In genomic region chr1:226709942-226710341, GRCh38 we compare ENCODE assay signal across 15 cellular contexts. TPM values are rescaled to one million over a fixed set of nuclear protein-coding genes. Genes with fewer than 3 reads are reported as not detected.
DNase-seq lines count a peak whose midpoint lies in the region; ATAC-seq and TF ChIP-seq lines count a peak whose summit lies in the region.
"Had no signal": no experiment of that assay in that cellular context is flagged by ENCODE, and none has a peak within 500 bp of the region (broad histone marks: within the 10 kb centered on the region; RNA-seq: fewer than 3 reads in every experiment).

No MANE protein-coding gene starts in this region.

- WGBS in testis, 2 donors = 70 to 78% methylated on average over 3 of the region's 3 CpGs

- H3K36me3 Mint-ChIP-seq in activated naive CD8-positive, alpha-beta T cell treated with anti-CD3 and anti-CD28 coated beads for 36 hours = peaks cover 54% of the 10 kb centered on the region
- H3K36me3 Mint-ChIP-seq in naive thymus-derived CD8-positive, alpha-beta T cell = peaks cover 5 to 64% (median 26%) of the 10 kb centered on the region in 3 donors

- no peak for DNase-seq in left ventricle myocardium inferior
- DNase-seq in left cardiac atrium = no peak
- no peak for DNase-seq in activated naive CD8-positive, alpha-beta T cell treated with anti-CD3 and anti-CD28 coated beads for 36 hours
- DNase-seq in naive thymus-derived CD8-positive, alpha-beta T cell = peak in 1 of 10 donors; percentile 49
- DNase-seq in CD1c-positive myeloid dendritic cell (ENCODE audit: extremely low spot score) = no peak
- no peak for DNase-seq in testis
- no peak for DNase-seq in H7
- DNase-seq: AML-193, GF-D8, H9, kidney glomerular epithelial cell, NCI-H1048, NCI-H2227 treated with DMSO at 0.1 percent for 48 hours, T-helper 9 cell had no signal

- H3K4me3 Mint-ChIP-seq in activated naive CD8-positive, alpha-beta T cell treated with anti-CD3 and anti-CD28 coated beads for 36 hours = peak overlapping the region; percentile 71
- H3K4me3 Mint-ChIP-seq in naive thymus-derived CD8-positive, alpha-beta T cell = peak overlapping the region; percentile 65 to 89 (median 84)
- H3K4me3 Mint-ChIP-seq: H9 had no signal

- H3K27ac Mint-ChIP-seq in activated naive CD8-positive, alpha-beta T cell treated with anti-CD3 and anti-CD28 coated beads for 36 hours = peak overlapping the region; percentile 98
- peak overlapping the region; percentile 89 to 100 (median 96) for H3K27ac Mint-ChIP-seq in naive thymus-derived CD8-positive, alpha-beta T cell

- H3K27me3 ChIP-seq in left ventricle myocardium inferior (ENCODE audit: low read depth) (no peaks in the 10 kb centered on the region), testis (no peaks in the 10 kb centered on the region), H7 (ENCODE audit: control insufficient read depth, insufficient read depth, low read length) (no peaks in the 10 kb centered on the region)

- intact Hi-C loops in left ventricle myocardium inferior (cut with micrococcal nuclease) (no loop called here), left cardiac atrium (cut with DNase I) (no loop called here), testis (cut with DNase I; ENCODE audit: low total_unique reads) (no loop called here)

- H3K4me3 ChIP-seq in left ventricle myocardium inferior (no peak overlapping the region), testis (no peak overlapping the region), H7 (ENCODE audit: insufficient read depth, low read depth, low read length) (no peak overlapping the region)

- no peaks in the 10 kb centered on the region for H3K36me3 ChIP-seq in left ventricle myocardium inferior
- H3K36me3 ChIP-seq in testis (ENCODE audit: low read depth, missing control alignments) = no peaks in the 10 kb centered on the region
- no peaks in the 10 kb centered on the region for H3K36me3 ChIP-seq in H7 (replicated peaks; ENCODE audit: control insufficient read depth, insufficient read depth, low read length)

- peaks cover 10% of the 10 kb centered on the region for H3K9me3 Mint-ChIP-seq in activated naive CD8-positive, alpha-beta T cell treated with anti-CD3 and anti-CD28 coated beads for 36 hours
- peaks cover 0 to 11% (median 0%) of the 10 kb centered on the region in 9 donors for H3K9me3 Mint-ChIP-seq in naive thymus-derived CD8-positive, alpha-beta T cell

- no peak for TF ChIP-seq POLR2A in testis (IDR thresholded peaks at IDR 0.05)

- POLR2A ChIA-PET in naive thymus-derived CD8-positive, alpha-beta T cell (lab: Charles Lee) = interaction anchor here (0.6 to 1.5 kb wide), 5 partner anchors 9 to 67 kb away, joined by 3 to 6 read pairs (median 3); no protein-coding TSS in a partner anchor

- H3K4me1 ChIP-seq in left ventricle myocardium inferior = peaks cover 84% of the 10 kb centered on the region
- H3K4me1 ChIP-seq in testis = peaks cover 17% of the 10 kb centered on the region

- ATAC-seq in left cardiac atrium (no peak), HG03354 (IDR thresholded peaks at IDR 0.05; ENCODE audit: poor library complexity, severe bottlenecking, unreplicated experiment) (no peak)
- ATAC-seq in naive thymus-derived CD8-positive, alpha-beta T cell = peak in 1 of 2 donors; percentile 8

- no peaks in the 10 kb centered on the region for H3K27me3 Mint-ChIP-seq in activated naive CD8-positive, alpha-beta T cell treated with anti-CD3 and anti-CD28 coated beads for 36 hours
- H3K27me3 Mint-ChIP-seq in naive thymus-derived CD8-positive, alpha-beta T cell = peaks cover 0 to 5% (median 0%) of the 10 kb centered on the region in 5 donors

- no peak for TF ChIP-seq CTCF in left ventricle myocardium inferior (IDR thresholded peaks at IDR 0.05; ENCODE audit: borderline replicate concordance)
- TF ChIP-seq CTCF in testis (IDR thresholded peaks at IDR 0.05) = no peak

- H3K4me1 Mint-ChIP-seq in activated naive CD8-positive, alpha-beta T cell treated with anti-CD3 and anti-CD28 coated beads for 36 hours = peaks cover 86% of the 10 kb centered on the region
- H3K4me1 Mint-ChIP-seq in naive thymus-derived CD8-positive, alpha-beta T cell = peaks cover 58 to 98% (median 93%) of the 10 kb centered on the region in 4 donors

- H3K9me3 ChIP-seq in left ventricle myocardium inferior (replicated peaks) (peaks cover 7% of the 10 kb centered on the region), testis (no peaks in the 10 kb centered on the region)

- peak overlapping the region; percentile 80 for H3K27ac ChIP-seq in left ventricle myocardium inferior (replicated peaks)
- H3K27ac ChIP-seq in testis = no peak overlapping the region

RNA-seq across cellular contexts. Expression of gene ITPKB, which starts 29.1 kb away (rescaled TPM):
- total RNA-seq in left ventricle myocardium inferior (15.7 TPM), left cardiac atrium (10 to 100 TPM; 13.8 to 18.3 TPM), testis (10 to 100 TPM; 13.5 to 18.0 TPM)
- total RNA-seq in activated naive CD8-positive, alpha-beta T cell treated with anti-CD3 and anti-CD28 coated beads for 36 hours = 10 to 100 TPM; 30.7 to 30.8 TPM
- total RNA-seq in naive thymus-derived CD8-positive, alpha-beta T cell = 100 to 1,000 TPM; 177 to 185 TPM
- polyA plus RNA-seq in naive thymus-derived CD8-positive, alpha-beta T cell = 10 to 100 TPM; 72.3 to 74.3 (median 73.0) TPM
- polyA plus RNA-seq in testis (ENCODE audit: insufficient read depth, low read depth, low replicate concordance) = 11.4 TPM
- 15.3 and 20.8 TPM in 2 replicates for total RNA-seq in H7 (2014; rRNA removed; shearing (Covaris generic))
